ENCODE assay signal across 1 cellular context in the genomic region with DNA sequence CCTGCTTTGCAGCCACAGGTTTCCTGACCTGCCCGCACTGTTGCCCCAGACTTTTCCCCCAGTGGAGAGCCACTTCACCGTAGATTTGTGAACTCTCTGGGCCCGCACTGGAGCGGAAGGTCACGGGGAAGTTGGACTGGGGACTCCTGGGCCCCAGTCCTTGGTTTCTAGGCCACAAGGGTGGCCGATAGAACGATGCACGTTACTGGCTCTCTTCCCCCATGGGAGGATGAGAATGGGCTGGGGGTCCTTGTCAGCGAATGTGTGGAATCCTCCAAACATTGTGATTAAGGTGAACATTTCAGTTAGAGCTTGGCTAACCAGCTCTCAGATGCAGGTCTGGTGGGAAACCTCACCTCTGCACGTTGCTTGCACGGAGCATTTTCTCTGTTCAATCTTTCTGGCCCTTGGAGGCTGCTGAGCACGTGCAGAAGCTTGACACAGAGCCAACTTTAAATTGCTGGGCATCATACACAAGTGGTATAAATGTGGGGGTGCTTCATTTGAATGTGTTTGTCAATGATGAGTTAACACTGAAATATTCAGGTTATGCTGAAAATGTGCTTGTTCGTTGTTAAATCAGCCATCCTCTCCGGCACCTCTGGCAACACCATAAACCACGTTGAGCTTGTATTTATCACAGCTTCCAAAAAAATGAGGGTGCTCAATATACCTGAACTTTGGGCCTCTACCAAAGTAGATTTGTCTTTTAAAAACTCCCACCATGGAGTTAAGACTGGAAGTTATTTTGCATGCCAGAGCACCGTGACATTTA.
TF ChIP-seq lines count a peak whose summit lies in the region.

No MANE protein-coding gene starts in this region.

TF ChIP-seq in GM12878, 131 proteins besides CTCF, POLR2A, EP300 and RAD21 (continued from another document and continues in another):
- no peak for TF ChIP-seq PRDM15 (CRISPR knock-in tag; IDR thresholded peaks at IDR 0.05)
- no peak for TF ChIP-seq E2F4 (IDR thresholded peaks at IDR 0.05; ENCODE audit: low read depth, low read length)
- no peak for TF ChIP-seq TCF3 (IDR thresholded peaks at IDR 0.05; ENCODE audit: borderline replicate concordance, insufficient read depth, low read depth, low read length)
- no peak for TF ChIP-seq BCL11A (IDR thresholded peaks at IDR 0.05; ENCODE audit: low read depth, low read length)
- TF ChIP-seq ZNF384 (IDR thresholded peaks at IDR 0.05; ENCODE audit: borderline replicate concordance, low read depth, low read length) = no peak
- TF ChIP-seq MYB (IDR thresholded peaks at IDR 0.05; ENCODE audit: borderline replicate concordance, low read depth, low read length) = no peak
- no peak for TF ChIP-seq TCF12 (IDR thresholded peaks at IDR 0.05; ENCODE audit: low read depth, low read length)
- TF ChIP-seq NFYA (IDR thresholded peaks at IDR 0.05; ENCODE audit: borderline replicate concordance, low read depth, low read length) = no peak
- TF ChIP-seq CHD2 (IDR thresholded peaks at IDR 0.05; ENCODE audit: borderline replicate concordance, low read depth, low read length) = 0 out of 2 replicates have a peak, but pooled peaks have one; percentile 3
- peak; percentile 33; the same call in 1 of the 2 replicates for TF ChIP-seq NR2F1 (conservative IDR thresholded peaks at IDR 0.05)
- peak; percentile 31; the same call in 1 of the 2 replicates for TF ChIP-seq TAF1 (IDR thresholded peaks at IDR 0.05; ENCODE audit: borderline replicate concordance, low read depth, low read length)
- TF ChIP-seq SMAD5 (IDR thresholded peaks at IDR 0.05; ENCODE audit: low read depth) = peak; percentile 2; the same call in 1 of the 2 replicates
- TF ChIP-seq WRNIP1 (IDR thresholded peaks at IDR 0.05; ENCODE audit: borderline replicate concordance, low read depth, low read length) = no peak
- no peak for TF ChIP-seq RB1 (IDR thresholded peaks at IDR 0.05; ENCODE audit: borderline replicate concordance)
- peak; percentile 36 for TF ChIP-seq MYC (IDR thresholded peaks at IDR 0.05; ENCODE audit: insufficient read depth, insufficient read length, insufficient replicate concordance, low read length, severe bottlenecking)
- peak; percentile 48; the same call in 1 of the 2 replicates for TF ChIP-seq IRF4 (IDR thresholded peaks at IDR 0.05; ENCODE audit: low read depth, low read length)
- TF ChIP-seq, protein P1, sequence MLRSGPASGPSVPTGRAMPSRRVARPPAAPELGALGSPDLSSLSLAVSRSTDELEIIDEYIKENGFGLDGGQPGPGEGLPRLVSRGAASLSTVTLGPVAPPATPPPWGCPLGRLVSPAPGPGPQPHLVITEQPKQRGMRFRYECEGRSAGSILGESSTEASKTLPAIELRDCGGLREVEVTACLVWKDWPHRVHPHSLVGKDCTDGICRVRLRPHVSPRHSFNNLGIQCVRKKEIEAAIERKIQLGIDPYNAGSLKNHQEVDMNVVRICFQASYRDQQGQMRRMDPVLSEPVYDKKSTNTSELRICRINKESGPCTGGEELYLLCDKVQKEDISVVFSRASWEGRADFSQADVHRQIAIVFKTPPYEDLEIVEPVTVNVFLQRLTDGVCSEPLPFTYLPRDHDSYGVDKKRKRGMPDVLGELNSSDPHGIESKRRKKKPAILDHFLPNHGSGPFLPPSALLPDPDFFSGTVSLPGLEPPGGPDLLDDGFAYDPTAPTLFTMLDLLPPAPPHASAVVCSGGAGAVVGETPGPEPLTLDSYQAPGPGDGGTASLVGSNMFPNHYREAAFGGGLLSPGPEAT (IDR thresholded peaks at IDR 0.05; ENCODE audit: low read depth) = no peak
- peak in 1 of 2 experiments; percentile 37; a peak in 1 of 4 replicates for TF ChIP-seq IKZF2 (IDR thresholded peaks at IDR 0.05)
- TF ChIP-seq BCLAF1 (IDR thresholded peaks at IDR 0.05) = no peak
- no peak for TF ChIP-seq USF1 (IDR thresholded peaks at IDR 0.05; ENCODE audit: borderline replicate concordance, extremely low read length, insufficient read depth, low read depth, low read length)
- no peak for TF ChIP-seq ATF3 (IDR thresholded peaks at IDR 0.05; ENCODE audit: borderline replicate concordance, extremely low read depth, low read depth, low read length)
- TF ChIP-seq HDAC2 (IDR thresholded peaks at IDR 0.05) = no peak
- TF ChIP-seq YY1 (IDR thresholded peaks at IDR 0.05; ENCODE audit: low read depth, low read length) = no peak
- TF ChIP-seq ATF7 (IDR thresholded peaks at IDR 0.05; ENCODE audit: low read depth) = no peak
- TF ChIP-seq, protein P2, sequence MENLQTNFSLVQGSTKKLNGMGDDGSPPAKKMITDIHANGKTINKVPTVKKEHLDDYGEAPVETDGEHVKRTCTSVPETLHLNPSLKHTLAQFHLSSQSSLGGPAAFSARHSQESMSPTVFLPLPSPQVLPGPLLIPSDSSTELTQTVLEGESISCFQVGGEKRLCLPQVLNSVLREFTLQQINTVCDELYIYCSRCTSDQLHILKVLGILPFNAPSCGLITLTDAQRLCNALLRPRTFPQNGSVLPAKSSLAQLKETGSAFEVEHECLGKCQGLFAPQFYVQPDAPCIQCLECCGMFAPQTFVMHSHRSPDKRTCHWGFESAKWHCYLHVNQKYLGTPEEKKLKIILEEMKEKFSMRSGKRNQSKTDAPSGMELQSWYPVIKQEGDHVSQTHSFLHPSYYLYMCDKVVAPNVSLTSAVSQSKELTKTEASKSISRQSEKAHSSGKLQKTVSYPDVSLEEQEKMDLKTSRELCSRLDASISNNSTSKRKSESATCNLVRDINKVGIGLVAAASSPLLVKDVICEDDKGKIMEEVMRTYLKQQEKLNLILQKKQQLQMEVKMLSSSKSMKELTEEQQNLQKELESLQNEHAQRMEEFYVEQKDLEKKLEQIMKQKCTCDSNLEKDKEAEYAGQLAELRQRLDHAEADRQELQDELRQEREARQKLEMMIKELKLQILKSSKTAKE (IDR thresholded peaks at IDR 0.05; ENCODE audit: low read depth, poor library complexity, severe bottlenecking) = no peak
- TF ChIP-seq SIN3A (IDR thresholded peaks at IDR 0.05; ENCODE audit: low read depth, low read length) = 0 out of 2 replicates have a peak, but pooled peaks have one; percentile 22
- TF ChIP-seq, protein P3, sequence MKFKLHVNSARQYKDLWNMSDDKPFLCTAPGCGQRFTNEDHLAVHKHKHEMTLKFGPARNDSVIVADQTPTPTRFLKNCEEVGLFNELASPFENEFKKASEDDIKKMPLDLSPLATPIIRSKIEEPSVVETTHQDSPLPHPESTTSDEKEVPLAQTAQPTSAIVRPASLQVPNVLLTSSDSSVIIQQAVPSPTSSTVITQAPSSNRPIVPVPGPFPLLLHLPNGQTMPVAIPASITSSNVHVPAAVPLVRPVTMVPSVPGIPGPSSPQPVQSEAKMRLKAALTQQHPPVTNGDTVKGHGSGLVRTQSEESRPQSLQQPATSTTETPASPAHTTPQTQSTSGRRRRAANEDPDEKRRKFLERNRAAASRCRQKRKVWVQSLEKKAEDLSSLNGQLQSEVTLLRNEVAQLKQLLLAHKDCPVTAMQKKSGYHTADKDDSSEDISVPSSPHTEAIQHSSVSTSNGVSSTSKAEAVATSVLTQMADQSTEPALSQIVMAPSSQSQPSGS (IDR thresholded peaks at IDR 0.05; ENCODE audit: low read length) = no peak
- no peak for TF ChIP-seq CUX1 (IDR thresholded peaks at IDR 0.05; ENCODE audit: insufficient replicate concordance, low read depth, low read length)
- no peak for TF ChIP-seq HCFC1 (IDR thresholded peaks at IDR 0.05; ENCODE audit: low read length)
- TF ChIP-seq RUNX3 (IDR thresholded peaks at IDR 0.05; ENCODE audit: low read length) = peak; percentile 38
